In the genomic region with DNA sequence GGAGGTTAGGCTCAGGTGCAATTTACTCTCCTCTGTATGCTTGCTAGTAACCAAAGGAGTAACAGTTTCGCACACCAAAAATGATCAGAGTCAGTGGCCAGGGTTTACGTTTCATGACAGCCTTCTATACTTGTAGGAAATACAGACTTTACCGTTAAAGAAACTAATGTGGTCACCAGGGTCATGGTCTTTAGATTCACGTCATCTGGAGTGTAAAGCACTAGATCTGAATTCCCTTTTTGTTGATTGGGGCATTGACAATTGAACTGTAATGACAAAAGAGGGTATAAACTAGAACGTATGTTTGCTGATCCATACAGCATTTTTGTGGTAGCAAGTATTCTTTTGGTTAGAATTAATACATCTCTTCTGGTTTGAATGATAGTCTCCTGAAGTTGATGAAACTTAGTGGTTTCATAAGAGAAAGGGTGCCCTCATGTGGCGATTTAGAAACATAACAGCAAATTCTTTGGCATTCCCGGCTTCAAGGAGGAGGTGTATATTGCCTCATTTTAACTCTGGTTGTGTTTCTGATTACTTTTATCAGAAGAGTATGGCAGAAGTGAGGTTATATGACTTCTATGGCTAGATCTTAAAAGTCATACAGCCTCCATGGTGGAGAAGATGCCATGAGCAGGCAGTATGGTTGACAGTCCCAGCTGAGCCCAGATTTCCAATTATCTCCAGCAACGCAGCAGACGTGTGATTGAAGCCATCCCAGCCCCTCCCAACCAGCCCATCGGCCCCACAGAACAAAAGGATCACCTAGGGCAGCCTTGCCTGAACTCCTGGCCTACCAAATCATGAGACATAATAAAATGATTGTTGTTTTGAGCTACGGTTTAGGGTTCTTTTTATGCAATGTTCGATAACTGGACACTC, we compare ENCODE assay signal across 8 cellular contexts. TPM values are rescaled to one million over a fixed set of nuclear protein-coding genes. Genes with fewer than 3 reads are reported as not detected.
A peak's percentile ranks its signal among the peaks of the same experiment; 100 is the strongest.
DNase-seq lines count a peak whose midpoint lies in the region; ATAC-seq and TF ChIP-seq lines count a peak whose summit lies in the region.

No MANE protein-coding gene starts in this region.

- intact Hi-C loops in lower lobe of right lung (cut with DNase I) (no loop called here), thyroid gland (cut with DNase I) (loop anchor here (5.0 kb wide), 2 partner anchors 103 to 158 kb away; no protein-coding TSS in a partner anchor)

- 36 to 38% methylated on average over 12 of the region's 12 CpGs for WGBS in thyroid gland, 2 donors

- H3K27me3 Mint-ChIP-seq in T-helper 2 cell treated with Interferon-gamma antibody and Interleukin-4, amounts not matched to agents 5 μg/mL and 100 μg/mL, for 36 hours (ENCODE audit: low read depth) = peaks cover 23% of the 10 kb centered on the region

- DNase-seq in COLO829 (ENCODE audit: low spot score) = peak; percentile 58
- peak; percentile 49 to 73 for DNase-seq in NCI-H1930 (lab: John Stamatoyannopoulos, UW)
- peak; percentile 17 for DNase-seq in T-helper 2 cell treated with Interferon-gamma antibody and Interleukin-4, amounts not matched to agents 5 μg/mL and 100 μg/mL, for 36 hours (ENCODE audit: low spot score)
- peak; percentile 46 for DNase-seq in effector CD4-positive, alpha-beta T cell
- no peak for DNase-seq in lower lobe of right lung
- peak in 1 of 2 donors; percentile 35 for DNase-seq in thyroid gland

- H3K36me3 ChIP-seq in lower lobe of right lung (no peaks in the 10 kb centered on the region), thyroid gland (no peaks in the 10 kb centered on the region)

- TF ChIP-seq CTCF in lower lobe of right lung (IDR thresholded peaks at IDR 0.05) = peak; percentile 74
- peak in 5 of 6 experiments; percentile 28 to 87 (median 75) for TF ChIP-seq CTCF in thyroid gland (IDR thresholded peaks at IDR 0.05)

- H3K9me3 Mint-ChIP-seq in T-helper 2 cell treated with Interferon-gamma antibody and Interleukin-4, amounts not matched to agents 5 μg/mL and 100 μg/mL, for 36 hours = no peaks in the 10 kb centered on the region

- H3K4me1 ChIP-seq in lower lobe of right lung = no peaks in the 10 kb centered on the region
- peaks cover 0 to 5% of the 10 kb centered on the region in 2 donors for H3K4me1 ChIP-seq in thyroid gland

- H3K9me3 ChIP-seq in lower lobe of right lung (no peaks in the 10 kb centered on the region), thyroid gland (no peaks in the 10 kb centered on the region)

- H3K4me3 ChIP-seq in lower lobe of right lung (no peak overlapping the region), thyroid gland (replicated peaks in 1 of 3) (no peak overlapping the region)

- H3K4me1 Mint-ChIP-seq in T-helper 2 cell treated with Interferon-gamma antibody and Interleukin-4, amounts not matched to agents 5 μg/mL and 100 μg/mL, for 36 hours (ENCODE audit: low read depth) = peaks cover 16% of the 10 kb centered on the region

- H3K4me3 Mint-ChIP-seq in T-helper 2 cell treated with Interferon-gamma antibody and Interleukin-4, amounts not matched to agents 5 μg/mL and 100 μg/mL, for 36 hours = no peak overlapping the region

- no peak overlapping the region for H3K27ac ChIP-seq in lower lobe of right lung
- no peak overlapping the region for H3K27ac ChIP-seq in thyroid gland

- no peak for TF ChIP-seq POLR2A in thyroid gland (IDR thresholded peaks at IDR 0.05)

- H3K27me3 ChIP-seq in lower lobe of right lung (ENCODE audit: low read depth) (no peaks in the 10 kb centered on the region), thyroid gland (no peaks in the 10 kb centered on the region)

- ATAC-seq in GM18873 (IDR thresholded peaks at IDR 0.05; ENCODE audit: low FRiP score, unreplicated experiment) (peak; percentile 90), HG03064 (IDR thresholded peaks at IDR 0.05; ENCODE audit: low read depth, unreplicated experiment) (peak; percentile 93), lower lobe of right lung (peak; percentile 82 to 90)

- no peak overlapping the region for H3K27ac Mint-ChIP-seq in T-helper 2 cell treated with Interferon-gamma antibody and Interleukin-4, amounts not matched to agents 5 μg/mL and 100 μg/mL, for 36 hours

- H3K36me3 Mint-ChIP-seq in T-helper 2 cell treated with Interferon-gamma antibody and Interleukin-4, amounts not matched to agents 5 μg/mL and 100 μg/mL, for 36 hours (ENCODE audit: low read depth) = no peaks in the 10 kb centered on the region

RNA-seq across cellular contexts. Expression of gene MMP7, which starts 35.1 kb away (rescaled TPM):
- total RNA-seq in lower lobe of right lung (7.1 TPM), thyroid gland (1 to 10 TPM in 1 of 4 donors, not detected in 3; 1.2 TPM)

RNA-seq across cellular contexts. Expression of gene TMEM123, which starts 42.8 kb away (rescaled TPM):
- total RNA-seq in lower lobe of right lung (199 TPM), thyroid gland (100 to 1,000 TPM; 282 to 506 (median 336) TPM)
